Comparison of ENCODE assay signal across 13 cellular contexts in the genomic region with DNA sequence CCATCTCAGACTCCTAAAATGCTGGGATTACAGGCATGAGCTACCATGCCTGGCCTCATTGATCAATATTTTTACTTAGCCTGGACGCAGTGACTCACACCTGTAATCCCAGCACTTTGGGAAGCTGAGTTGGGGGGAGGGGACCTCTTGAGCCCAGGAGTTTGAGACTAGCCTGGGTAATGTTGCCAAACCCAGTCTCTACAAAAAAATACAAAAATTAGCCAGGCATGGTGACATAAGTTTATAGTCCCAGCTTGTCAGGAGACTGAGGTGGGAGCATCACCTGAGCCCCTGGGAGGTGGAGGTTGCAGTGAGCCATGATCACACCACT. TPM values are rescaled to one million over a fixed set of nuclear protein-coding genes. Genes with fewer than 3 reads are reported as not detected.
DNase-seq lines count a peak whose midpoint lies in the region; ATAC-seq and TF ChIP-seq lines count a peak whose summit lies in the region.
"Had no signal": no experiment of that assay in that cellular context is flagged by ENCODE, and none has a peak within 500 bp of the region (broad histone marks: within the 10 kb centered on the region; RNA-seq: fewer than 3 reads in every experiment).

No MANE protein-coding gene starts in this region.

- no peaks in the 10 kb centered on the region for H4K20me1 ChIP-seq in mammary epithelial cell (ENCODE audit: insufficient read depth, low read length)

- H3K79me2 ChIP-seq in mammary epithelial cell (ENCODE audit: insufficient read depth, low read length), result peaks cover 68% of the 10 kb centered on the region

- BruUV-seq in mammary epithelial cell (replicated peaks; lab: Mats Ljungman, UMichigan), result no TSS peak

- CTCF ChIA-PET in mammary epithelial cell (lab: Charles Lee; ENCODE audit: low non-redundant PET), result interaction anchor here (0.6 kb wide), 1 partner anchor 145 kb away, joined by 5 read pairs; no protein-coding TSS in a partner anchor

- dilution Hi-C loops in mammary epithelial cell (cut with HindIII; ENCODE audit: low sequenced_read_pairs), result no loop called here

- ATAC-seq in HG02885 (IDR thresholded peaks at IDR 0.05; ENCODE audit: poor library complexity, unreplicated experiment) (no peak), HG03520 (IDR thresholded peaks at IDR 0.05; ENCODE audit: unreplicated experiment) (no peak)
- ATAC-seq: upper lobe of right lung had no signal

- intact Hi-C loops in mammary epithelial cell (cut with micrococcal nuclease), result no loop called here

- H3K4me1 ChIP-seq in mammary epithelial cell (ENCODE audit: insufficient read depth, low read length) (peaks cover 3% of the 10 kb centered on the region), neuron (ENCODE audit: insufficient read depth, low read length) (peaks cover 21% of the 10 kb centered on the region)

- in situ Hi-C loops in mammary epithelial cell (cut with MboI; ENCODE audit: low sequenced_read_pairs in 2 of 2), result loop anchor here in 1 of 2 donors (5.0 to 25.0 kb wide), 2 partner anchors 110 to 270 kb away; a partner anchor contains a TSS

- H3K27me3 ChIP-seq in mammary epithelial cell (ENCODE audit: insufficient read depth, low read length), result no peaks in the 10 kb centered on the region
- no peaks in the 10 kb centered on the region for H3K27me3 ChIP-seq in neuron (ENCODE audit: insufficient read depth, low read length)
- H3K27me3 ChIP-seq: ovary, upper lobe of right lung had no signal

- DNase-seq in NB4 (ENCODE audit: low read depth) (no peak), mammary epithelial cell (no peak), retina (no peak), NCI-H82 (lab: John Stamatoyannopoulos, UW) (no peak)
- DNase-seq: activated CD8-positive, alpha-beta memory T cell treated with anti-CD3 and anti-CD28 coated beads for 24 hours; NCI-H1417; ovary had no signal

- peaks cover 2% of the 10 kb centered on the region for H3K36me3 ChIP-seq in mammary epithelial cell (ENCODE audit: insufficient read depth, low read length)
- H3K36me3 ChIP-seq in neuron (ENCODE audit: insufficient read depth, low read length), result peaks cover 24% of the 10 kb centered on the region
- H3K36me3 ChIP-seq: ovary had no signal

- H3K9ac ChIP-seq in mammary epithelial cell (ENCODE audit: insufficient read depth, low read length), result no peak overlapping the region

- peak overlapping the region; percentile 65 for H3K4me2 ChIP-seq in mammary epithelial cell (ENCODE audit: insufficient read depth, low read depth, low read length)

- H3K9me3 ChIP-seq in mammary epithelial cell (replicated peaks; ENCODE audit: insufficient read depth, low read length) (no peaks in the 10 kb centered on the region), neuron (ENCODE audit: low read length) (no peaks in the 10 kb centered on the region)
- H3K9me3 ChIP-seq: ovary, upper lobe of right lung had no signal

- WGBS in mammary epithelial cell (ENCODE audit: low coverage, missing lambda C conversion rate), result 80% methylated on average over 1 of the region's 1 CpG

- H3K4me3 ChIP-seq in GM08714 (ENCODE audit: low read length) (peak overlapping the region; percentile 82; the same call in 1 of the 2 replicates), NB4 (ENCODE audit: low read depth, low read length) (peak overlapping the region; percentile 92), mammary epithelial cell (replicated peaks in 1 of 3; ENCODE audit: insufficient read depth in 1 of 3, low read depth in 2 of 3, low read length in 3 of 3) (no peak overlapping the region), neuron (ENCODE audit: low read length) (peak overlapping the region; percentile 85)
- H3K4me3 ChIP-seq: ovary had no signal

- no peak for TF ChIP-seq POLR2A in NB4 (IDR thresholded peaks at IDR 0.05; ENCODE audit: extremely low read depth, insufficient read length)

- no peak overlapping the region for H2AFZ ChIP-seq in mammary epithelial cell (ENCODE audit: low read depth, low read length)
- H2AFZ ChIP-seq in neuron (ENCODE audit: low read depth, low read length), result no peak overlapping the region

- TF ChIP-seq CTCF in NB4 (IDR thresholded peaks at IDR 0.05; ENCODE audit: low read depth, low read length) (no peak), mammary epithelial cell (conservative IDR thresholded peaks at IDR 0.05 in 1 of 2, IDR thresholded peaks at IDR 0.05 in 1 of 2; ENCODE audit: extremely low read depth in 1 of 2, insufficient read depth in 1 of 2, low read depth in 1 of 2, low read length in 2 of 2) (no peak)

- no peak overlapping the region for H3K27ac ChIP-seq in mammary epithelial cell (ENCODE audit: insufficient read depth, low read depth, low read length)
- H3K27ac ChIP-seq: coronary artery, ovary, upper lobe of right lung had no signal

RNA-seq across cellular contexts. Expression of a gene that starts 1.9 kb away (rescaled TPM):
- total RNA-seq in mammary epithelial cell, result 100 to 1,000 TPM in 1 of 2 donors, 10 to 100 TPM in 1; 62.0 to 106 TPM
- polyA plus RNA-seq in mammary epithelial cell, result 107 TPM
- 52.1 TPM for polyA minus RNA-seq in mammary epithelial cell

RNA-seq across cellular contexts. Expression of a gene that starts 18.9 kb away (rescaled TPM):
- 10 to 100 TPM; 13.8 to 57.8 TPM for total RNA-seq in mammary epithelial cell
- 10.0 TPM for polyA plus RNA-seq in mammary epithelial cell
- polyA minus RNA-seq in mammary epithelial cell, result 36.8 TPM

Comparison
In these comparisons a context has a peak if more than half of its experiments do, and no peak if none do; other contexts are left out.
1. H3K4me3 ChIP-seq: peak in GM08714 (single experiment), NB4 (single experiment) and neuron (single experiment); none in mammary epithelial cell (0 of 3).